23 cellular contexts compared by ENCODE assay signal in the genomic region with DNA sequence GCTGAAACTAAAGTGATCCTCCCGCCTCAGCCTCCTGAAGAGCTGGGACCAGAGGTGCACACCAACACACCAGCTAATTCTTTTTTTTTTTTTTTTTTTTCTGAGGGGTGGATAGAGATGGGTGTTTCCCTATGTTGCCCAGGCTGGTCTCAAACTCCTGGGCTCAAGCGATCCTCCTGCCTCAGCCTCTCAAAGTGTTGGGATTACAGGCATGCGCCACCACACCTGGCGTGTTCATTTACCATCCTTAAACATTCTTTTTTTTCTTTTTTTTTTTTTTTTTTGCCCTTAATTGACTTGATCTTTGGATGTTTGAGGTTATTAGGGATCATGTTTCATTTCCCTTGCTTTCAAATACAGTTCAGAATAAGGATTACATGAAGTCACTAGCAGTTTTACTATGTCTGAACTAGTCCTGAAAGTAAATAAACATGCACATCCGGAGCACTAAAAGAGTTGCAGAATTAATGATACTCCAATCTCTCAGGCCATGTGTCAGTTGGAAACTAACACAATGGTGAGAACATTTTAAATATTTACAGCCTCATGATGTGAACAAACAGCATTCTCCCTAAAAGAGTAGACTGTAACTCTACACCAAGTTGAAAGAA. TPM values are rescaled to one million over a fixed set of nuclear protein-coding genes. Genes with fewer than 3 reads are reported as not detected.
DNase-seq lines count a peak whose midpoint lies in the region; ATAC-seq and TF ChIP-seq lines count a peak whose summit lies in the region.
"Had no signal": no experiment of that assay in that cellular context is flagged by ENCODE, and none has a peak within 500 bp of the region (broad histone marks: within the 10 kb centered on the region; RNA-seq: fewer than 3 reads in every experiment).

No MANE protein-coding gene starts in this region.

- no peak overlapping the region for H4K8ac ChIP-seq in mesenchymal stem cell (ENCODE audit: low read length)

- H3K4me1 Mint-ChIP-seq in activated CD8-positive, alpha-beta T cell treated with anti-CD3 and anti-CD28 coated beads for 36 hours (ENCODE audit: low read depth): peaks cover 6% of the 10 kb centered on the region

- no peak overlapping the region for H2AFZ ChIP-seq in mesenchymal stem cell (ENCODE audit: low read depth, low read length)
- H2AFZ ChIP-seq: GM23248, hepatocyte had no signal

- no peak overlapping the region for H3K23ac ChIP-seq in mesenchymal stem cell (ENCODE audit: low read length in 2 of 2)

- peaks cover 16% of the 10 kb centered on the region for H3K79me1 ChIP-seq in mesenchymal stem cell (replicated peaks; ENCODE audit: low read length, poor library complexity, severe bottlenecking)

- H3K27ac ChIP-seq in mesenchymal stem cell (ENCODE audit: low read length, poor library complexity, severe bottlenecking): no peak overlapping the region
- H3K27ac ChIP-seq: gastroesophageal sphincter, GM23248, hepatocyte had no signal

- H3K18ac ChIP-seq in mesenchymal stem cell (ENCODE audit: low read depth in 1 of 2, low read length in 2 of 2): no peak overlapping the region

- no peak overlapping the region for H2BK15ac ChIP-seq in mesenchymal stem cell (ENCODE audit: low read depth, poor library complexity, severe bottlenecking)

- H3K14ac ChIP-seq in mesenchymal stem cell (ENCODE audit: low read length in 2 of 2): no peak overlapping the region

- H3K4me2 ChIP-seq in mesenchymal stem cell (ENCODE audit: low read length, poor library complexity, severe bottlenecking): no peak overlapping the region
- H3K4me2 ChIP-seq: hepatocyte had no signal

- no peak overlapping the region for H3K9ac ChIP-seq in mesenchymal stem cell (ENCODE audit: low read length)
- H3K9ac ChIP-seq: GM23248 had no signal

- H2BK12ac ChIP-seq in mesenchymal stem cell (ENCODE audit: low read length in 2 of 2): no peak overlapping the region

- H3K36me3 ChIP-seq in mesenchymal stem cell (ENCODE audit: control insufficient read depth in 1 of 2, insufficient read depth in 2 of 2, low read depth in 1 of 2, low read length in 2 of 2): no peaks in the 10 kb centered on the region
- H3K36me3 ChIP-seq: gastroesophageal sphincter had no signal

- no peak for TF ChIP-seq CTCF in activated CD8-positive, alpha-beta T cell treated with anti-CD3 and anti-CD28 coated beads for 36 hours (IDR thresholded peaks at IDR 0.05)

- H3K27me3 ChIP-seq in mesenchymal stem cell (ENCODE audit: control insufficient read depth in 1 of 2, insufficient read depth in 1 of 2, low read length in 2 of 2): no peaks in the 10 kb centered on the region
- H3K27me3 ChIP-seq: gastroesophageal sphincter, hepatocyte had no signal

- intact Hi-C loops in activated CD8-positive, alpha-beta T cell treated with anti-CD3 and anti-CD28 coated beads for 36 hours (cut with micrococcal nuclease): no loop called here

- POLR2A ChIA-PET in activated CD8-positive, alpha-beta T cell treated with anti-CD3 and anti-CD28 coated beads for 36 hours (lab: Charles Lee): no interaction called here

- CTCF ChIA-PET in activated CD8-positive, alpha-beta T cell treated with anti-CD3 and anti-CD28 coated beads for 36 hours (lab: Charles Lee): interaction anchor here (1.6 kb wide), 1 partner anchor 32 kb away, joined by 4 read pairs; no protein-coding TSS in a partner anchor

- H3K27me3 Mint-ChIP-seq in activated CD8-positive, alpha-beta T cell treated with anti-CD3 and anti-CD28 coated beads for 36 hours: no peaks in the 10 kb centered on the region
- H3K27me3 Mint-ChIP-seq: IgD-negative memory B cell had no signal

- no peaks in the 10 kb centered on the region for H3K4me1 ChIP-seq in mesenchymal stem cell (ENCODE audit: control insufficient read depth, insufficient read depth, low read depth, low read length)

- peaks cover 8% of the 10 kb centered on the region for H3K9me3 Mint-ChIP-seq in activated CD8-positive, alpha-beta T cell treated with anti-CD3 and anti-CD28 coated beads for 36 hours
- H3K9me3 Mint-ChIP-seq: IgD-negative memory B cell; T-helper 2 cell treated with Interferon-gamma antibody and Interleukin-4, amounts not matched to agents 5 μg/mL and 100 μg/mL, for 36 hours had no signal

- H3K27ac Mint-ChIP-seq in activated CD8-positive, alpha-beta T cell treated with anti-CD3 and anti-CD28 coated beads for 36 hours: no peak overlapping the region
- H3K27ac Mint-ChIP-seq: IgD-negative memory B cell; T-helper 2 cell treated with Interferon-gamma antibody and Interleukin-4, amounts not matched to agents 5 μg/mL and 100 μg/mL, for 36 hours had no signal

- no peak overlapping the region for H3K4me3 ChIP-seq in mesenchymal stem cell (ENCODE audit: insufficient read depth in 1 of 2, low read depth in 1 of 2, low read length in 2 of 2)
- H3K4me3 ChIP-seq: gastroesophageal sphincter, GM23248, hepatocyte had no signal

- no peaks in the 10 kb centered on the region for H3K9me3 ChIP-seq in mesenchymal stem cell (ENCODE audit: control insufficient read depth, low read length)
- H3K9me3 ChIP-seq: gastroesophageal sphincter had no signal

- ATAC-seq in activated CD8-positive, alpha-beta T cell treated with anti-CD3 and anti-CD28 coated beads for 36 hours: no peak
- ATAC-seq in HG03521 (IDR thresholded peaks at IDR 0.05; ENCODE audit: unreplicated experiment): no peak
- ATAC-seq: activated T-cell treated with anti-CD3 and anti-CD28 coated beads, Interleukin-2, amount 50 U/mL, for 4 hours; gastroesophageal sphincter; left cardiac atrium; sciatic nerve had no signal

- H3K4me3 Mint-ChIP-seq in activated CD8-positive, alpha-beta T cell treated with anti-CD3 and anti-CD28 coated beads for 36 hours: no peak overlapping the region
- H3K4me3 Mint-ChIP-seq: activated T-cell treated with anti-CD3 and anti-CD28 coated beads, Interleukin-2, amount 50 U/mL, for 4 hours; IgD-negative memory B cell; T-helper 2 cell treated with Interferon-gamma antibody and Interleukin-4, amounts not matched to agents 5 μg/mL and 100 μg/mL, for 36 hours had no signal

- peaks cover 11% of the 10 kb centered on the region for H3K36me3 Mint-ChIP-seq in activated CD8-positive, alpha-beta T cell treated with anti-CD3 and anti-CD28 coated beads for 36 hours (ENCODE audit: low read depth)

- H3K4ac ChIP-seq in mesenchymal stem cell (ENCODE audit: low read depth in 1 of 2, low read length in 2 of 2): no peak overlapping the region

- H2BK120ac ChIP-seq in mesenchymal stem cell (ENCODE audit: low read depth, low read length): no peak overlapping the region

- H4K91ac ChIP-seq in mesenchymal stem cell (ENCODE audit: low read length): no peak overlapping the region

- DNase-seq in EH (ENCODE audit: low read depth) (peak; percentile 20), NCI-H146 treated with DMSO at 0.1 percent for 48 hours (lab: John Stamatoyannopoulos, UW; ENCODE audit: unreplicated experiment) (peak; percentile 20), NCI-H748 (lab: John Stamatoyannopoulos, UW; ENCODE audit: unreplicated experiment) (peak; percentile 86), mesenchymal stem cell (peak; percentile 3), NCI-H1048 (lab: John Stamatoyannopoulos, UW) (no peak)
- no peak for DNase-seq in activated CD8-positive, alpha-beta T cell treated with anti-CD3 and anti-CD28 coated beads for 36 hours
- DNase-seq: activated CD4-positive, alpha-beta T cell treated with anti-CD3 and anti-CD28 coated beads for 4 hours; activated gamma-delta T cell treated with Interleukin-2 at 50 U/mL for 16 hours; activated T-cell treated with anti-CD3 and anti-CD28 coated beads, Interleukin-2, amount 50 U/mL, for 4 hours; C1 segment of cervical spinal cord; EL; GM23248; left cardiac atrium; NCI-H1417 treated with DMSO at 0.1 percent for 48 hours; NCI-H226; SHP77 treated with DMSO at 0.1 percent for 48 hours; stimulated activated naive CD4-positive, alpha-beta T cell had no signal

- no peak overlapping the region for H2BK5ac ChIP-seq in mesenchymal stem cell (ENCODE audit: low read depth, low read length, poor library complexity, severe bottlenecking)

- WGBS in mesenchymal stem cell: 89% methylated on average over 1 of the region's 5 CpGs

- no peak overlapping the region for H2AK5ac ChIP-seq in mesenchymal stem cell (ENCODE audit: low read length, severe bottlenecking)

RNA-seq across cellular contexts. Expression of a gene that starts 10.2 kb away (rescaled TPM):
- polyA plus RNA-seq in mesenchymal stem cell (2013, experiment 1 of 2): 12.1 TPM
- polyA plus RNA-seq in mesenchymal stem cell (2013, experiment 2 of 2): 11.8 TPM
- total RNA-seq in activated CD8-positive, alpha-beta T cell treated with anti-CD3 and anti-CD28 coated beads for 36 hours: 1 to 10 TPM; 7.2 to 7.3 TPM

RNA-seq across cellular contexts. Expression of a gene that starts 22.5 kb away (rescaled TPM):
- 13.1 TPM for polyA plus RNA-seq in mesenchymal stem cell (2013, experiment 1 of 2)
- 12.5 TPM for polyA plus RNA-seq in mesenchymal stem cell (2013, experiment 2 of 2)
- 10 to 100 TPM; 21.0 to 22.6 TPM for total RNA-seq in activated CD8-positive, alpha-beta T cell treated with anti-CD3 and anti-CD28 coated beads for 36 hours

RNA-seq across cellular contexts. Expression of a gene that starts 23.5 kb away (rescaled TPM):
- polyA plus RNA-seq in mesenchymal stem cell (2013, experiment 1 of 2): 3.5 TPM
- polyA plus RNA-seq in mesenchymal stem cell (2013, experiment 2 of 2): 3.5 TPM
- 1 to 10 TPM; 1.1 TPM for total RNA-seq in activated CD8-positive, alpha-beta T cell treated with anti-CD3 and anti-CD28 coated beads for 36 hours
- polyA plus RNA-seq: IgD-negative memory B cell had no signal

Comparison
In these comparisons a context has a peak if more than half of its experiments do, and no peak if none do; other contexts are left out.
1. DNase-seq: peak in EH (single experiment), NCI-H146 treated with DMSO at 0.1 percent for 48 hours (single experiment), NCI-H748 (single experiment) and mesenchymal stem cell (single experiment); none in activated CD8-positive, alpha-beta T cell treated with anti-CD3 and anti-CD28 coated beads for 36 hours (single experiment) and NCI-H1048 (single experiment).